ENCODE assay signal across 8 cellular contexts in genomic region chr4:55947912-55948725, GRCh38. TPM values are rescaled to one million over a fixed set of nuclear protein-coding genes. Genes with fewer than 3 reads are reported as not detected.
A peak's percentile ranks its signal among the peaks of the same experiment; 100 is the strongest.
DNase-seq lines count a peak whose midpoint lies in the region; ATAC-seq and TF ChIP-seq lines count a peak whose summit lies in the region.

No MANE protein-coding gene starts in this region.

- no peaks in the 10 kb centered on the region for H4K20me1 ChIP-seq in Karpas-422 (ENCODE audit: insufficient read depth, low read depth, low read length)

- no peaks in the 10 kb centered on the region for H3K36me3 Mint-ChIP-seq in neural crest cell (ENCODE audit: low read depth)

- no peaks in the 10 kb centered on the region for H3K9me3 Mint-ChIP-seq in neural crest cell

- peak overlapping the region; percentile 90 for H2AFZ ChIP-seq in Karpas-422 (ENCODE audit: low read length)

- TF ChIP-seq POLR2A in uterus (IDR thresholded peaks at IDR 0.05): no peak

- peak overlapping the region; percentile 89 for H3K27ac ChIP-seq in Karpas-422 (ENCODE audit: low read length)
- peak overlapping the region; percentile 89 to 94 for H3K27ac ChIP-seq in esophagus (ENCODE audit: low read depth in 2 of 2, low read length in 1 of 2)
- H3K27ac ChIP-seq in uterus: peak overlapping the region; percentile 89

- no peaks in the 10 kb centered on the region for H3K9me3 ChIP-seq in BE2C
- H3K9me3 ChIP-seq in Karpas-422 (ENCODE audit: low read length): no peaks in the 10 kb centered on the region
- H3K9me3 ChIP-seq in esophagus (ENCODE audit: control insufficient read depth in 2 of 2, insufficient read depth in 1 of 2, low read depth in 1 of 2, low read length in 1 of 2): no peaks in the 10 kb centered on the region
- no peaks in the 10 kb centered on the region for H3K9me3 ChIP-seq in uterus

- 1 to 2% methylated on average over 17 to 19 of the region's 19 CpGs for WGBS in esophagus, 2 donors

- H3K27me3 Mint-ChIP-seq in neural crest cell (ENCODE audit: low read depth): no peaks in the 10 kb centered on the region

- H3K4me3 ChIP-seq in BE2C (ENCODE audit: low read depth, low read length) (peak overlapping the region; percentile 86), Karpas-422 (ENCODE audit: low read length) (peak overlapping the region; percentile 86), esophagus (ENCODE audit: low read depth in 1 of 2, low read length in 2 of 2) (peak overlapping the region; percentile 74 to 91), uterus (peak overlapping the region; percentile 45 to 84)

- peaks cover 25% of the 10 kb centered on the region for H3K4me1 Mint-ChIP-seq in neural crest cell

- no peaks in the 10 kb centered on the region for H3K27me3 ChIP-seq in BE2C
- no peaks in the 10 kb centered on the region for H3K27me3 ChIP-seq in Karpas-422 (ENCODE audit: low read length)
- no peaks in the 10 kb centered on the region for H3K27me3 ChIP-seq in esophagus (ENCODE audit: control insufficient read depth in 1 of 2, insufficient read depth in 2 of 2, low read length in 2 of 2)
- H3K27me3 ChIP-seq in uterus: no peaks in the 10 kb centered on the region

- intact Hi-C loops in uterus (cut with DNase I; ENCODE audit: low total_unique reads): no loop called here

- ATAC-seq in GM19397 (IDR thresholded peaks at IDR 0.05; ENCODE audit: unreplicated experiment) (peak; percentile 1), left lobe of liver (no peak)

- H3K36me3 ChIP-seq in BE2C (peaks cover 7% of the 10 kb centered on the region), Karpas-422 (ENCODE audit: insufficient read depth, low read length) (peaks cover 9% of the 10 kb centered on the region; the same call in 1 of the 2 replicates), esophagus (ENCODE audit: control insufficient read depth in 2 of 2, insufficient read depth in 2 of 2, low read length in 1 of 2) (no peaks in the 10 kb centered on the region), uterus (no peaks in the 10 kb centered on the region)

- TF ChIP-seq CTCF in BE2C (IDR thresholded peaks at IDR 0.05; ENCODE audit: low read depth, low read length): no peak
- no peak for TF ChIP-seq CTCF in neural crest cell (conservative IDR thresholded peaks at IDR 0.05)
- TF ChIP-seq CTCF in uterus (IDR thresholded peaks at IDR 0.05): no peak

- peaks cover 40% of the 10 kb centered on the region for H3K79me2 ChIP-seq in Karpas-422 (ENCODE audit: low read length)

- peak overlapping the region; percentile 89 for H3K9ac ChIP-seq in Karpas-422 (ENCODE audit: low read length)

- H3K4me3 Mint-ChIP-seq in neural crest cell: peak overlapping the region; percentile 89

- DNase-seq in BE2C (no peak), Karpas-422 (peak; percentile 70), neural crest cell (ENCODE audit: low read depth, low spot score) (peak; percentile 2), uterus (no peak), left lobe of liver (ENCODE audit: low spot score) (no peak)
- peak; percentile 37 for DNase-seq in activated CD4-positive, alpha-beta T cell treated with anti-CD3 and anti-CD28 coated beads, Interleukin-2, amount 50 U/mL, for 1 hour

- peak overlapping the region; percentile 0 for H3K27ac Mint-ChIP-seq in neural crest cell (ENCODE audit: unreplicated experiment)

- no peaks in the 10 kb centered on the region; the same call in 1 of the 2 replicates for H3K4me1 ChIP-seq in BE2C
- peaks cover 33% of the 10 kb centered on the region for H3K4me1 ChIP-seq in Karpas-422 (ENCODE audit: low read length)
- H3K4me1 ChIP-seq in esophagus (ENCODE audit: control insufficient read depth in 2 of 2, insufficient read depth in 2 of 2, low read length in 1 of 2): no peaks in the 10 kb centered on the region
- no peaks in the 10 kb centered on the region for H3K4me1 ChIP-seq in uterus

- H3K9me2 ChIP-seq in Karpas-422 (replicated peaks; ENCODE audit: insufficient read depth, low read length): no peaks in the 10 kb centered on the region

- H3K4me2 ChIP-seq in Karpas-422 (ENCODE audit: low read depth, low read length, poor library complexity, severe bottlenecking): peak overlapping the region; percentile 98

RNA-seq across cellular contexts. Expression of gene CEP135, which starts 0.6 kb away (rescaled TPM):
- 2.5 TPM for polyA plus RNA-seq in BE2C (2012; ENCODE audit: insufficient read depth, insufficient read length, low read depth)
- 16.0 and 16.1 TPM in 2 replicates for total RNA-seq in Karpas-422 (2014; rRNA removed; shearing (Covaris generic); ENCODE audit: low replicate concordance)
- polyA plus RNA-seq in esophagus: 1 to 10 TPM; 1.5 to 1.9 TPM
- total RNA-seq in neural crest cell (16.8 and 17.4 TPM in 2 replicates), uterus (10 to 100 TPM in 2 of 4 donors, 1 to 10 TPM in 2; 5.3 to 27.1 (median 8.4) TPM), left lobe of liver (0.81 TPM)

Comparison
In these comparisons a context has a peak if more than half of its experiments do, and no peak if none do; other contexts are left out.
1. DNase-seq: peak in Karpas-422 (single experiment), activated CD4-positive, alpha-beta T cell treated with anti-CD3 and anti-CD28 coated beads, Interleukin-2, amount 50 U/mL, for 1 hour (single experiment) and neural crest cell (single experiment); none in BE2C (single experiment), uterus (0 of 2) and left lobe of liver (single experiment).
2. Peak in every context shown above with its lines, with median percentiles within 50 percentile points of each other: H3K4me3 ChIP-seq and H3K27ac ChIP-seq.